ENCODE assay signal across 20 cellular contexts in genomic region chr21:42740405-42740909, GRCh38.
"Had no signal": no experiment of that assay in that cellular context is flagged by ENCODE, and none has a peak within 500 bp of the region (broad histone marks: within the 10 kb centered on the region; RNA-seq: fewer than 3 reads in every experiment).

No MANE protein-coding gene starts in this region.

- H3K4me3 Mint-ChIP-seq: effector memory CD8-positive, alpha-beta T cell; natural killer cell treated with Interleukin-12 subunit alpha and Interleukin-12 subunit beta and Interleukin-15 and Interleukin-18, amount 100 ng/mL, for 72 hours; neural crest cell; stimulated activated effector memory CD8-positive, alpha-beta T cell treated with anti-CD3 and anti-CD28 coated beads, Interleukin-12 subunit alpha, Interleukin-12 subunit beta, amount 100 ng/mL, for 72 hours had no signal

- H3K27ac ChIP-seq: lower lobe of right lung, neutrophil, parathyroid adenoma, prostate gland, right atrium auricular region, stomach, thyroid gland, vagina had no signal

- H3K27ac Mint-ChIP-seq: natural killer cell treated with Interleukin-12 subunit alpha and Interleukin-12 subunit beta and Interleukin-15 and Interleukin-18, amount 100 ng/mL, for 72 hours; stimulated activated effector memory CD8-positive, alpha-beta T cell treated with anti-CD3 and anti-CD28 coated beads, Interleukin-12 subunit alpha, Interleukin-12 subunit beta, amount 100 ng/mL, for 72 hours had no signal

- H3K27me3 Mint-ChIP-seq: effector memory CD8-positive, alpha-beta T cell had no signal

- ATAC-seq: effector memory CD8-positive, alpha-beta T cell; left ventricle myocardium superior; lower lobe of right lung; natural killer cell treated with Interleukin-12 subunit alpha and Interleukin-12 subunit beta and Interleukin-15 and Interleukin-18, amount 100 ng/mL, for 72 hours; sciatic nerve; stimulated activated effector memory CD8-positive, alpha-beta T cell treated with anti-CD3 and anti-CD28 coated beads, Interleukin-12 subunit alpha, Interleukin-12 subunit beta, amount 100 ng/mL, for 72 hours had no signal

- DNase-seq: cortex of kidney; effector memory CD8-positive, alpha-beta T cell; head of caudate nucleus; left ventricle myocardium superior; lower lobe of right lung; stimulated activated CD4-positive, alpha-beta T cell treated with anti-CD3 and anti-CD28 coated beads, Interleukin-2, amount 100 ng/mL, for 24 hours; stimulated activated CD4-positive, alpha-beta T cell treated with anti-CD3 and anti-CD28 coated beads, Interleukin-4, amount 100 ng/mL, for 24 hours; stimulated activated naive CD4-positive, alpha-beta T cell treated with Interleukin-2 at 50 U/mL for 16 hours; stomach; thyroid gland; trophoblast cell had no signal

- H3K36me3 Mint-ChIP-seq: natural killer cell treated with Interleukin-12 subunit alpha and Interleukin-12 subunit beta and Interleukin-15 and Interleukin-18, amount 100 ng/mL, for 72 hours; stimulated activated effector memory CD8-positive, alpha-beta T cell treated with anti-CD3 and anti-CD28 coated beads, Interleukin-12 subunit alpha, Interleukin-12 subunit beta, amount 100 ng/mL, for 72 hours had no signal

- H3K9me3 Mint-ChIP-seq: effector memory CD8-positive, alpha-beta T cell; natural killer cell treated with Interleukin-12 subunit alpha and Interleukin-12 subunit beta and Interleukin-15 and Interleukin-18, amount 100 ng/mL, for 72 hours; neural crest cell; stimulated activated effector memory CD8-positive, alpha-beta T cell treated with anti-CD3 and anti-CD28 coated beads, Interleukin-12 subunit alpha, Interleukin-12 subunit beta, amount 100 ng/mL, for 72 hours had no signal
